ENCODE assay signal across 18 cellular contexts in the genomic region with DNA sequence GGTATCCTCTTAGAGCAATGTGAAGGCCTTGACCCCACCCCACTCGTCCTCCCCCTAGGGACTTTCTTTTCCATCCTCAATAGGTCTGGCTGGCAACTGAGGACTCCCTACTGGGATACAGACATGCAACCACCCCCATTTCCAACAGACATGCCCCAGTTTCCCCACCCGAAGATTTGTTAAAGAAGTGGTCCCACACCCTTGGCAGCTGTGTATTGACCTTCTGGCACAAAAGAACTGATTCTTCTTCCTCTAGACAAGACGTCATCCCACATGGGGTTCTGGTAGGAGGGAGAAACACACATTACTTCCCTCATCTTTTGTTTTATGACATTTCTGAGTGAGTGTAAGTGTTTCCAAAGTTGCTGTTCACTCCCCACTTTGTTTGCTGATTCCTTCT. TPM values are rescaled to one million over a fixed set of nuclear protein-coding genes. Genes with fewer than 3 reads are reported as not detected.
"Had no signal": no experiment of that assay in that cellular context is flagged by ENCODE, and none has a peak within 500 bp of the region (broad histone marks: within the 10 kb centered on the region; RNA-seq: fewer than 3 reads in every experiment).

No MANE protein-coding gene starts in this region.

- ATAC-seq: mucosa of descending colon; naive thymus-derived CD8-positive, alpha-beta T cell; pancreas; sciatic nerve had no signal

- H3K4me3 ChIP-seq: cardiac muscle cell, mucosa of descending colon, pancreas, skin epidermis, suprapubic skin, thyroid gland had no signal

- H3K9me3 ChIP-seq: mucosa of descending colon, pancreas, suprapubic skin, thyroid gland had no signal

- DNase-seq: cerebellar nuclear complex; erythroblast; immature natural killer cell; mucosa of descending colon; naive thymus-derived CD8-positive, alpha-beta T cell; nucleus accumbens; pancreas; stimulated activated CD4-positive, alpha-beta T cell treated with anti-CD3 and anti-CD28 coated beads, Interleukin-12 subunit alpha, Interleukin-12 subunit beta, amount 100 ng/mL, for 4 hours; stimulated activated naive CD4-positive, alpha-beta T cell treated with Interleukin-2 at 50 U/mL for 16 hours; thyroid gland had no signal

- H3K4me3 Mint-ChIP-seq: dendritic cell treated with granulocyte-macrophage colony-stimulating factor and Interleukin-4, amounts not matched to agents 40 ng/mL and 50 ng/mL, for 4 days; immature natural killer cell; naive thymus-derived CD8-positive, alpha-beta T cell; type B pancreatic cell had no signal

- H3K27me3 ChIP-seq: pancreas had no signal

- H3K4me1 ChIP-seq: pancreas, thyroid gland had no signal

- H3K36me3 ChIP-seq: cardiac muscle cell, pancreas, suprapubic skin, thyroid gland had no signal

- H3K36me3 Mint-ChIP-seq: immature natural killer cell; naive thymus-derived CD8-positive, alpha-beta T cell; type B pancreatic cell had no signal

- H3K4me1 Mint-ChIP-seq: immature natural killer cell had no signal

- H3K27ac ChIP-seq: cardiac muscle cell, pancreas, skin epidermis, suprapubic skin, thyroid gland had no signal

- H3K27ac Mint-ChIP-seq: dendritic cell treated with granulocyte-macrophage colony-stimulating factor and Interleukin-4, amounts not matched to agents 40 ng/mL and 50 ng/mL, for 4 days; immature natural killer cell; naive thymus-derived CD8-positive, alpha-beta T cell; progenitor cell of endocrine pancreas; type B pancreatic cell had no signal

- H3K9me3 Mint-ChIP-seq: dendritic cell treated with granulocyte-macrophage colony-stimulating factor and Interleukin-4, amounts not matched to agents 40 ng/mL and 50 ng/mL, for 4 days; immature natural killer cell; naive thymus-derived CD8-positive, alpha-beta T cell; type B pancreatic cell had no signal

RNA-seq across cellular contexts. Expression of a gene that starts 4.6 kb away (rescaled TPM):
- total RNA-seq: endothelial cell of umbilical vein; naive thymus-derived CD8-positive, alpha-beta T cell had no signal
- polyA plus RNA-seq: endothelial cell of umbilical vein; naive thymus-derived CD8-positive, alpha-beta T cell had no signal
